29 cellular contexts compared by ENCODE assay signal in genomic region chr17:60618854-60619253, GRCh38.
"Had no signal": no experiment of that assay in that cellular context is flagged by ENCODE, and none has a peak within 500 bp of the region (broad histone marks: within the 10 kb centered on the region; RNA-seq: fewer than 3 reads in every experiment).

No MANE protein-coding gene starts in this region.

- H3K4me3 ChIP-seq: esophagus muscularis mucosa, hepatocyte, left ventricle myocardium inferior, right lobe of liver, skin epidermis, suprapubic skin, tibial nerve had no signal

- H3K9me3 Mint-ChIP-seq: activated naive CD8-positive, alpha-beta T cell treated with anti-CD3 and anti-CD28 coated beads, Interleukin-2, amount 50 U/mL, for 24 hours; activated T-cell treated with anti-CD3 and anti-CD28 coated beads, Interleukin-2, amount 50 U/mL, for 24 hours; activated T-helper 2 cell treated with anti-CD3 and anti-CD28 coated beads, Interferon-gamma antibody, Interleukin-2, Interleukin-4, amounts not matched to agents 10 μg/mL and 5 μg/mL and 100 μg/mL, durations not matched to agents 14 hours and 24 hours and 36 hours; effector memory CD8-positive, alpha-beta T cell; immature natural killer cell; natural killer cell treated with Interleukin-12 subunit alpha and Interleukin-12 subunit beta and Interleukin-15 and Interleukin-18, amount 100 ng/mL, for 72 hours; stimulated activated naive CD8-positive, alpha-beta T cell treated with anti-CD3 and anti-CD28 coated beads, Interleukin-15, amount 100 ng/mL, for 72 hours; T-cell; T-helper 2 cell treated with Interferon-gamma antibody and Interleukin-4, amounts not matched to agents 5 μg/mL and 100 μg/mL, for 36 hours had no signal

- DNase-seq: activated CD4-positive, alpha-beta T cell treated with anti-CD3 and anti-CD28 coated beads, Interleukin-2, amount 50 U/mL, for 4 hours; activated CD8-positive, alpha-beta memory T cell treated with anti-CD3 and anti-CD28 coated beads for 24 hours; activated CD8-positive, alpha-beta memory T cell treated with anti-CD3 and anti-CD28 coated beads, Interleukin-2, amount 50 U/mL, for 4 hours; activated naive CD4-positive, alpha-beta T cell treated with Interleukin-2 at 50 U/mL for 16 hours; activated naive CD8-positive, alpha-beta T cell treated with anti-CD3 and anti-CD28 coated beads, Interleukin-2, amount 50 U/mL, for 24 hours; activated T-cell treated with anti-CD3 and anti-CD28 coated beads, Interleukin-2, amount 50 U/mL, for 24 hours; effector memory CD8-positive, alpha-beta T cell; glutamatergic neuron; immature natural killer cell; left ventricle myocardium inferior; mammary epithelial cell; right lobe of liver; stimulated activated CD4-positive, alpha-beta T cell treated with anti-CD3 and anti-CD28 coated beads, Interleukin-1b, Interleukin-23, amount 100 ng/mL, for 48 hours; stimulated activated naive CD8-positive, alpha-beta T cell treated with anti-CD3 and anti-CD28 coated beads, Interleukin-15, amount 100 ng/mL, for 72 hours; T-cell had no signal

- H3K27ac Mint-ChIP-seq: activated naive CD8-positive, alpha-beta T cell treated with anti-CD3 and anti-CD28 coated beads, Interleukin-2, amount 50 U/mL, for 24 hours; activated T-cell treated with anti-CD3 and anti-CD28 coated beads, Interleukin-2, amount 50 U/mL, for 24 hours; activated T-helper 2 cell treated with anti-CD3 and anti-CD28 coated beads, Interferon-gamma antibody, Interleukin-2, Interleukin-4, amounts not matched to agents 10 μg/mL and 5 μg/mL and 100 μg/mL, durations not matched to agents 14 hours and 24 hours and 36 hours; natural killer cell treated with Interleukin-12 subunit alpha and Interleukin-12 subunit beta and Interleukin-15 and Interleukin-18, amount 100 ng/mL, for 72 hours; stimulated activated naive CD8-positive, alpha-beta T cell treated with anti-CD3 and anti-CD28 coated beads, Interleukin-15, amount 100 ng/mL, for 72 hours; T-helper 2 cell treated with Interferon-gamma antibody and Interleukin-4, amounts not matched to agents 5 μg/mL and 100 μg/mL, for 36 hours; WTC11 had no signal

- H3K4me2 ChIP-seq: hepatocyte had no signal

- ATAC-seq: activated naive CD8-positive, alpha-beta T cell treated with anti-CD3 and anti-CD28 coated beads, Interleukin-2, amount 50 U/mL, for 24 hours; effector memory CD8-positive, alpha-beta T cell; natural killer cell treated with Interleukin-12 subunit alpha and Interleukin-12 subunit beta and Interleukin-15 and Interleukin-18, amount 100 ng/mL, for 72 hours; right lobe of liver; stimulated activated naive CD8-positive, alpha-beta T cell treated with anti-CD3 and anti-CD28 coated beads, Interleukin-15, amount 100 ng/mL, for 72 hours; T-cell; WTC11 had no signal

- H3K27me3 Mint-ChIP-seq: activated naive CD8-positive, alpha-beta T cell treated with anti-CD3 and anti-CD28 coated beads, Interleukin-2, amount 50 U/mL, for 24 hours; activated T-cell treated with anti-CD3 and anti-CD28 coated beads, Interleukin-2, amount 50 U/mL, for 24 hours; effector memory CD8-positive, alpha-beta T cell; natural killer cell treated with Interleukin-12 subunit alpha and Interleukin-12 subunit beta and Interleukin-15 and Interleukin-18, amount 100 ng/mL, for 72 hours; stimulated activated naive CD8-positive, alpha-beta T cell treated with anti-CD3 and anti-CD28 coated beads, Interleukin-15, amount 100 ng/mL, for 72 hours; T-cell had no signal

- H3K4me1 Mint-ChIP-seq: WTC11 had no signal

- FAIRE-seq: frontal cortex, TTC549, urothelium cell line had no signal

- H3K4me1 ChIP-seq: parathyroid adenoma, right lobe of liver, suprapubic skin had no signal

- H3K4me3 Mint-ChIP-seq: activated naive CD8-positive, alpha-beta T cell treated with anti-CD3 and anti-CD28 coated beads, Interleukin-2, amount 50 U/mL, for 24 hours; activated T-cell treated with anti-CD3 and anti-CD28 coated beads, Interleukin-2, amount 50 U/mL, for 24 hours; effector memory CD8-positive, alpha-beta T cell; immature natural killer cell; natural killer cell treated with Interleukin-12 subunit alpha and Interleukin-12 subunit beta and Interleukin-15 and Interleukin-18, amount 100 ng/mL, for 72 hours; stimulated activated naive CD8-positive, alpha-beta T cell treated with anti-CD3 and anti-CD28 coated beads, Interleukin-15, amount 100 ng/mL, for 72 hours; T-cell; T-helper 2 cell treated with Interferon-gamma antibody and Interleukin-4, amounts not matched to agents 5 μg/mL and 100 μg/mL, for 36 hours; WTC11 had no signal

- H3K36me3 Mint-ChIP-seq: natural killer cell treated with Interleukin-12 subunit alpha and Interleukin-12 subunit beta and Interleukin-15 and Interleukin-18, amount 100 ng/mL, for 72 hours had no signal

- H3K9me3 ChIP-seq: esophagus muscularis mucosa, left ventricle myocardium inferior, neutrophil, right lobe of liver, suprapubic skin, tibial nerve had no signal

- H3K27ac ChIP-seq: esophagus muscularis mucosa, hepatocyte, left ventricle myocardium inferior, neutrophil, parathyroid adenoma, right lobe of liver, skin epidermis, suprapubic skin, tibial nerve had no signal
